Comparison of ENCODE assay signal across 9 cellular contexts in genomic region chr16:29729116-29729521, GRCh38. TPM values are rescaled to one million over a fixed set of nuclear protein-coding genes. Genes with fewer than 3 reads are reported as not detected.
DNase-seq lines count a peak whose midpoint lies in the region; ATAC-seq and TF ChIP-seq lines count a peak whose summit lies in the region.
"Had no signal": no experiment of that assay in that cellular context is flagged by ENCODE, and none has a peak within 500 bp of the region (broad histone marks: within the 10 kb centered on the region; RNA-seq: fewer than 3 reads in every experiment).

No MANE protein-coding gene starts in this region.

- DNase-seq in DMS 273 (lab: John Stamatoyannopoulos, UW; ENCODE audit: unreplicated experiment) (peak; percentile 85), left ventricle myocardium superior (no peak), smooth muscle cell of the brain vasculature (ENCODE audit: low read depth, low spot score) (peak; percentile 7), activated gamma-delta T cell (lab: John Stamatoyannopoulos, UW) (no peak), NAMALWA (ENCODE audit: low spot score) (no peak)
- DNase-seq: naive B cell had no signal

- H3F3A ChIP-seq in SU-DHL-6 (ENCODE audit: insufficient read depth): 0 out of 2 replicates have a peak, but pooled peaks cover 4% of the 10 kb centered on the region

- intact Hi-C loops in left ventricle myocardium superior (cut with micrococcal nuclease): no loop called here

- no peak overlapping the region for H3K4me3 ChIP-seq in SU-DHL-6 (ENCODE audit: insufficient read depth, low read length, poor library complexity, severe bottlenecking)

- peak; percentile 60 for ATAC-seq in left ventricle myocardium superior
- ATAC-seq in GM18909 (IDR thresholded peaks at IDR 0.05; ENCODE audit: poor library complexity, unreplicated experiment): no peak

- H4K20me1 ChIP-seq in SU-DHL-6 (ENCODE audit: low read depth, low read length): no peaks in the 10 kb centered on the region

- H3K4me2 ChIP-seq in SU-DHL-6 (ENCODE audit: low read depth, low read length, poor library complexity, severe bottlenecking): no peak overlapping the region

- no peak overlapping the region for H3K9ac ChIP-seq in SU-DHL-6 (ENCODE audit: low read length)

- H3K9me3 ChIP-seq in SU-DHL-6 (ENCODE audit: insufficient read depth, low read length): no peaks in the 10 kb centered on the region

- peak; percentile 31 for TF ChIP-seq CTCF in SU-DHL-6 (IDR thresholded peaks at IDR 0.05; ENCODE audit: insufficient read depth, low read length, poor library complexity, severe bottlenecking)

- no peaks in the 10 kb centered on the region for H3K27me3 ChIP-seq in SU-DHL-6 (ENCODE audit: low read length)

- H3K27ac ChIP-seq in SU-DHL-6 (ENCODE audit: low read depth, low read length): no peak overlapping the region

- no peaks in the 10 kb centered on the region for H3K9me2 ChIP-seq in SU-DHL-6 (replicated peaks; ENCODE audit: insufficient read depth, low read length)

- H3K36me3 ChIP-seq in SU-DHL-6 (ENCODE audit: low read length): no peaks in the 10 kb centered on the region

- no peak for TF ChIP-seq EP300 in Ishikawa (IDR thresholded peaks at IDR 0.05; ENCODE audit: borderline replicate concordance)

- peak; percentile 72 for TF ChIP-seq RAD21 in Ishikawa (IDR thresholded peaks at IDR 0.05; ENCODE audit: low read depth)

- H3K79me2 ChIP-seq in SU-DHL-6 (ENCODE audit: insufficient read depth, low read length): no peaks in the 10 kb centered on the region

- H2AFZ ChIP-seq in SU-DHL-6 (ENCODE audit: low read depth, low read length, severe bottlenecking): no peak overlapping the region

TF ChIP-seq in Ishikawa, 13 proteins besides CTCF, POLR2A, EP300 and RAD21:
- TF ChIP-seq TAF1 (IDR thresholded peaks at IDR 0.05; ENCODE audit: low read depth): no peak
- TF ChIP-seq CEBPB (IDR thresholded peaks at IDR 0.05): no peak
- TF ChIP-seq TCF12 (IDR thresholded peaks at IDR 0.05; ENCODE audit: low read depth): no peak
- no peak for TF ChIP-seq FOXM1 (IDR thresholded peaks at IDR 0.05; ENCODE audit: borderline replicate concordance, low read depth)
- TF ChIP-seq CREB1 (IDR thresholded peaks at IDR 0.05; ENCODE audit: low read depth): no peak
- TF ChIP-seq EGR1 (IDR thresholded peaks at IDR 0.05): no peak
- no peak for TF ChIP-seq ZBTB7A (IDR thresholded peaks at IDR 0.05; ENCODE audit: low read depth)
- no peak for TF ChIP-seq REST (IDR thresholded peaks at IDR 0.05; ENCODE audit: low read depth)
- TF ChIP-seq, protein P1, sequence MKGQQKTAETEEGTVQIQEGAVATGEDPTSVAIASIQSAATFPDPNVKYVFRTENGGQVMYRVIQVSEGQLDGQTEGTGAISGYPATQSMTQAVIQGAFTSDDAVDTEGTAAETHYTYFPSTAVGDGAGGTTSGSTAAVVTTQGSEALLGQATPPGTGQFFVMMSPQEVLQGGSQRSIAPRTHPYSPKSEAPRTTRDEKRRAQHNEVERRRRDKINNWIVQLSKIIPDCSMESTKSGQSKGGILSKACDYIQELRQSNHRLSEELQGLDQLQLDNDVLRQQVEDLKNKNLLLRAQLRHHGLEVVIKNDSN (IDR thresholded peaks at IDR 0.05): no peak
- no peak for TF ChIP-seq YY1 (IDR thresholded peaks at IDR 0.05; ENCODE audit: low read depth)
- TF ChIP-seq, protein P2, sequence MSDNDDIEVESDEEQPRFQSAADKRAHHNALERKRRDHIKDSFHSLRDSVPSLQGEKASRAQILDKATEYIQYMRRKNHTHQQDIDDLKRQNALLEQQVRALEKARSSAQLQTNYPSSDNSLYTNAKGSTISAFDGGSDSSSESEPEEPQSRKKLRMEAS (IDR thresholded peaks at IDR 0.05): no peak
- no peak for TF ChIP-seq TEAD4 (IDR thresholded peaks at IDR 0.05)
- no peak for TF ChIP-seq NFIC (IDR thresholded peaks at IDR 0.05)

RNA-seq across cellular contexts. Expression of gene C16orf54, which starts 16.7 kb away (rescaled TPM):
- total RNA-seq in left ventricle myocardium superior: 0.74 TPM

RNA-seq across cellular contexts. Expression of gene ZG16, which starts 48.9 kb away (rescaled TPM):
- total RNA-seq in left ventricle myocardium superior: not detected

RNA-seq across cellular contexts. Expression of gene QPRT, which starts 50.1 kb away (rescaled TPM):
- total RNA-seq in left ventricle myocardium superior: 26.0 TPM

Comparison
In these comparisons a context has a peak if more than half of its experiments do, and no peak if none do; other contexts are left out.
1. DNase-seq: peak in DMS 273 (single experiment) and smooth muscle cell of the brain vasculature (single experiment); none in left ventricle myocardium superior (single experiment), activated gamma-delta T cell (single experiment) and NAMALWA (single experiment).